Comparison of ENCODE assay signal across 7 cellular contexts in the genomic region with DNA sequence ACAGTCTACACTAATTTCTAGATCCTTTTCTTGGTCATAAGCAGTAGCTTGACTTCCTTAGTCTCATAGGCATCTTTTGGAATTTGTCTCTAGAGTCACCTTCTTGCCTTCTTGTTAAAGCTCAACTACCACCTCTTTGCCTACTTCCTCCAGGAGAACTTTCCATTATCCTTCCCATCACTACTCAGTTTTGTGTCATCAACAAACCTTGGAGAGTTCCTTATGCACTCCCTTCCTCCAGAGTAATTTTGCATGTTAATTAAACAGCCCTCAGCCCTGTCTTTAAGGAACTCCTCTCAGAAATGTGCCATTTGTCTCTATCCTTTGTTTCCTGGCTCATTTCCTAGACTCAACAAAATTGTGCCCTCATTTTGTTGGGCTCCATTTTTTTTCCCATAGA.
"Had no signal": no experiment of that assay in that cellular context is flagged by ENCODE, and none has a peak within 500 bp of the region (broad histone marks: within the 10 kb centered on the region; RNA-seq: fewer than 3 reads in every experiment).

No MANE protein-coding gene starts in this region.

- ATAC-seq: HepG2, K562 had no signal

- H3K27ac ChIP-seq: HL-60, KMS-11 had no signal

- H3K4me3 ChIP-seq: K562 had no signal

- DNase-seq: IMR-90, KBM-7, KG1 had no signal
